Comparison of ENCODE assay signal across 9 cellular contexts in genomic region chr6:108835218-108835850, GRCh38. TPM values are rescaled to one million over a fixed set of nuclear protein-coding genes. Genes with fewer than 3 reads are reported as not detected.
A peak's percentile ranks its signal among the peaks of the same experiment; 100 is the strongest.
DNase-seq lines count a peak whose midpoint lies in the region; ATAC-seq, FAIRE-seq and TF ChIP-seq lines count a peak whose summit lies in the region.
"Had no signal": no experiment of that assay in that cellular context is flagged by ENCODE, and none has a peak within 500 bp of the region (broad histone marks: within the 10 kb centered on the region; RNA-seq: fewer than 3 reads in every experiment).

No MANE protein-coding gene starts in this region.

- H3K4me1 ChIP-seq in psoas muscle (no peaks in the 10 kb centered on the region), aorta (ENCODE audit: control insufficient read depth in 1 of 2, insufficient read depth in 2 of 2, low read length in 2 of 2) (peaks cover 0 to 1% of the 10 kb centered on the region in 2 donors)

- H3K9me3 ChIP-seq in SU-DHL-6 (ENCODE audit: insufficient read depth, low read length) (no peaks in the 10 kb centered on the region), psoas muscle (no peaks in the 10 kb centered on the region), aorta (ENCODE audit: control insufficient read depth, low read length) (no peaks in the 10 kb centered on the region)

- no peaks in the 10 kb centered on the region for H3K36me3 Mint-ChIP-seq in activated naive CD8-positive, alpha-beta T cell treated with anti-CD3 and anti-CD28 coated beads for 36 hours

- H3K4me2 ChIP-seq in SU-DHL-6 (ENCODE audit: low read depth, low read length, poor library complexity, severe bottlenecking) = no peak overlapping the region

- no peak overlapping the region for H3K4me3 Mint-ChIP-seq in activated naive CD8-positive, alpha-beta T cell treated with anti-CD3 and anti-CD28 coated beads for 36 hours

- DNase-seq in DMS79 treated with DMSO at 0.1 percent for 48 hours (lab: John Stamatoyannopoulos, UW) (peak; percentile 73), H54 (ENCODE audit: insufficient read length, low spot score) (peak; percentile 52), NCI-H1092 (lab: John Stamatoyannopoulos, UW) (peak; percentile 46), cardiac septum (ENCODE audit: low spot score) (peak; percentile 95), psoas muscle (peak; percentile 88 to 93), aorta (peak; percentile 91 to 96)
- peak; percentile 80 for DNase-seq in activated naive CD8-positive, alpha-beta T cell treated with anti-CD3 and anti-CD28 coated beads for 36 hours

- no peak overlapping the region for H2AFZ ChIP-seq in SU-DHL-6 (ENCODE audit: low read depth, low read length, severe bottlenecking)

- TF ChIP-seq CTCF in SU-DHL-6 (IDR thresholded peaks at IDR 0.05; ENCODE audit: insufficient read depth, low read length, poor library complexity, severe bottlenecking) = peak; percentile 88
- peak; percentile 97 for TF ChIP-seq CTCF in psoas muscle (IDR thresholded peaks at IDR 0.05)

- no peak overlapping the region for H3K27ac Mint-ChIP-seq in activated naive CD8-positive, alpha-beta T cell treated with anti-CD3 and anti-CD28 coated beads for 36 hours

- no peaks in the 10 kb centered on the region for H4K20me1 ChIP-seq in SU-DHL-6 (ENCODE audit: low read depth, low read length)

- no peaks in the 10 kb centered on the region for H3K79me2 ChIP-seq in SU-DHL-6 (ENCODE audit: insufficient read depth, low read length)

- intact Hi-C loops in cardiac septum (cut with DNase I) (loop anchor here (1.0 to 5.0 kb wide), 3 partner anchors 42 to 293 kb away; no protein-coding TSS in a partner anchor), psoas muscle (cut with DNase I) (loop anchor here (1.0 to 10.0 kb wide), 3 partner anchors 237 to 293 kb away; no protein-coding TSS in a partner anchor), aorta (cut with DNase I) (loop anchor here (2.0 to 5.0 kb wide), 4 partner anchors 57 to 293 kb away; no protein-coding TSS in a partner anchor)

- peak; percentile 64 for FAIRE-seq in H54 (lab: Jason Lieb, UNC)
- FAIRE-seq: endometrium had no signal

- H3K36me3 ChIP-seq in SU-DHL-6 (ENCODE audit: low read length) (no peaks in the 10 kb centered on the region), psoas muscle (ENCODE audit: insufficient read depth in 1 of 2, low read depth in 1 of 2) (no peaks in the 10 kb centered on the region), aorta (ENCODE audit: control insufficient read depth in 1 of 2, insufficient read depth in 2 of 2, low read length in 1 of 2) (peaks cover 0 to 2% of the 10 kb centered on the region in 2 donors)

- TF ChIP-seq POLR2A in H54 (IDR thresholded peaks at IDR 0.05; ENCODE audit: low read depth, low read length) = no peak

- 38 to 48% (median 39%) methylated on average over 4 of the region's 4 CpGs for WGBS in psoas muscle, 3 donors
- WGBS in aorta, 2 donors = 28 to 37% methylated on average over 4 of the region's 4 CpGs

- H3K4me3 ChIP-seq in SU-DHL-6 (ENCODE audit: insufficient read depth, low read length, poor library complexity, severe bottlenecking) = no peak overlapping the region
- H3K4me3 ChIP-seq in psoas muscle = no peak overlapping the region
- no peak overlapping the region for H3K4me3 ChIP-seq in aorta (ENCODE audit: low read length in 2 of 2)

- H3K27me3 Mint-ChIP-seq in activated naive CD8-positive, alpha-beta T cell treated with anti-CD3 and anti-CD28 coated beads for 36 hours = peaks cover 14% of the 10 kb centered on the region

- ATAC-seq in psoas muscle (peak; percentile 97 to 99 (median 98)), aorta (ENCODE audit: low FRiP score) (peak; percentile 93)

- H3K27me3 ChIP-seq in SU-DHL-6 (ENCODE audit: low read length) (no peaks in the 10 kb centered on the region), psoas muscle (ENCODE audit: insufficient read depth in 3 of 3, low read length in 2 of 3) (no peaks in the 10 kb centered on the region), aorta (ENCODE audit: control insufficient read depth in 1 of 2, insufficient read depth in 2 of 2, low read length in 1 of 2) (no peaks in the 10 kb centered on the region)

- H3K4me1 Mint-ChIP-seq in activated naive CD8-positive, alpha-beta T cell treated with anti-CD3 and anti-CD28 coated beads for 36 hours = peaks cover 22% of the 10 kb centered on the region

- no peaks in the 10 kb centered on the region for H3K9me2 ChIP-seq in SU-DHL-6 (replicated peaks; ENCODE audit: insufficient read depth, low read length)

- H3F3A ChIP-seq in SU-DHL-6 (ENCODE audit: insufficient read depth) = no peaks in the 10 kb centered on the region

- H3K27ac ChIP-seq in SU-DHL-6 (ENCODE audit: low read depth, low read length) = no peak overlapping the region
- H3K27ac ChIP-seq in psoas muscle = no peak overlapping the region
- H3K27ac ChIP-seq in aorta (ENCODE audit: low read depth in 1 of 2, low read length in 2 of 2) = peak overlapping the region in 1 of 2 donors; percentile 54

- H3K9me3 Mint-ChIP-seq in activated naive CD8-positive, alpha-beta T cell treated with anti-CD3 and anti-CD28 coated beads for 36 hours = no peaks in the 10 kb centered on the region

- no peak overlapping the region for H3K9ac ChIP-seq in SU-DHL-6 (ENCODE audit: low read length)

RNA-seq across cellular contexts. Expression of gene ARMC2, which starts 12.9 kb away (rescaled TPM):
- 1 to 10 TPM; 3.4 to 3.5 TPM for total RNA-seq in activated naive CD8-positive, alpha-beta T cell treated with anti-CD3 and anti-CD28 coated beads for 36 hours
- total RNA-seq in cardiac septum (11.0 TPM), psoas muscle (1 to 10 TPM; 1.7 to 3.7 (median 2.6) TPM), aorta (10 to 100 TPM; 12.3 to 20.7 TPM)
- polyA plus RNA-seq in psoas muscle (1 to 10 TPM in 2 of 3 donors, under 1 TPM in 1; 0.56 to 2.0 (median 1.4) TPM), aorta (1 to 10 TPM; 5.3 to 5.5 TPM)
